13 cellular contexts compared by ENCODE assay signal in the genomic region with DNA sequence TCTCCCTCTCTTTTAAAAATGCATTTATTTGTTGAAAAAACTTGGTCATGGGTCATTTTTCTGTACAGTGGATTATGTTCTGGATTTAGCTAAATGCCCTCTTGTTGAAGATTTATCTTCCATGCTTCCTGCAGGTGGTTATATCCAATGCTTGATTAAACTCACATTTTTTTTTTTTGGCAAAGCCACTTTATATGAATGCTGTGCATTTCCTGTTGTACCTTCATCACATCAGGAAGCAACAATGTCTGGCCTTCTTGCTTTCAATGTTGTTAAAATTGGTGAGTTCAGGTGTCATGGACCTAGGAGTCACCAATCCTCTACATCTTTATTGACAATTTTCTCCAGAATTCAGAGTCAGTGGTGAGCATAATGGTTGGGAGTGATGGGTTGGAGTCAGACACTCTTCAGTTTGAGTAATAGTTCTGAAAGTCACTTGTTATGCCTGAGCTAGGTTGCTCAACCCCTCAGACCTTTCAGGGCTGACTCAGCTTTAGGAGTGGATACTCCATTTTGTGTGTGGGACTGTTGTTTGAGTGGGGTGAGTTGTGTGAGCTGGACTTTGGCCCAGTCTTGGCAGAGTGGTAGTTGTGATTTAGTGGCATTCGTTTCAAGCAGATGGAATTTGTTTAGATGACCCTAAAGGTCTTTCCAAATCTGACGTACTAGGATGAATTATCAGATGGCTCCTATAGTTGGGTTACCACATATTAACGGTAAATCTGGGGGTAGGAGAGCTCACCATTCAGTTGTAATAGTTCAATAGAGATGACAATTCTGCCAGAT.
DNase-seq lines count a peak whose midpoint lies in the region; ATAC-seq and TF ChIP-seq lines count a peak whose summit lies in the region.
"Had no signal": no experiment of that assay in that cellular context is flagged by ENCODE, and none has a peak within 500 bp of the region (broad histone marks: within the 10 kb centered on the region; RNA-seq: fewer than 3 reads in every experiment).

No MANE protein-coding gene starts in this region.

- TF ChIP-seq CTCF in transverse colon (IDR thresholded peaks at IDR 0.05) = no peak

- 35 to 48% methylated on average over 3 of the region's 3 CpGs for WGBS in transverse colon (ENCODE audit: low coverage in 1 of 2), 2 donors

- TF ChIP-seq POLR2A in transverse colon (IDR thresholded peaks at IDR 0.05) = no peak

- ATAC-seq in sciatic nerve (peak; percentile 31), HG03039 (IDR thresholded peaks at IDR 0.05; ENCODE audit: unreplicated experiment) (no peak)

- H3K4me3 ChIP-seq in MG63 = no peak overlapping the region
- H3K4me3 ChIP-seq in transverse colon = no peak overlapping the region
- H3K4me3 ChIP-seq: neural progenitor cell, testis had no signal

- H3K9me3 ChIP-seq in MG63 (no peaks in the 10 kb centered on the region), transverse colon (no peaks in the 10 kb centered on the region)
- H3K9me3 ChIP-seq: testis had no signal

- H3K27ac ChIP-seq in transverse colon = no peak overlapping the region
- H3K27ac ChIP-seq: neural progenitor cell, testis had no signal

- DNase-seq in EH (ENCODE audit: low read depth) (peak; percentile 98), MG63 (peak; percentile 94), fibroblast of peridontal ligament (ENCODE audit: extremely low read depth) (peak; percentile 99), sciatic nerve (ENCODE audit: low spot score) (peak; percentile 51), transverse colon (no peak), NCI-H1694 treated with DMSO at 0.1 percent for 48 hours (lab: John Stamatoyannopoulos, UW) (no peak)
- DNase-seq in activated CD4-positive, alpha-beta T cell treated with anti-CD3 and anti-CD28 coated beads, Interleukin-2, amount 50 U/mL, for 1 hour = no peak
- DNase-seq: DMS79; NCI-H526 treated with DMSO at 0.1 percent for 48 hours; stimulated activated CD4-positive, alpha-beta T cell treated with anti-CD3 and anti-CD28 coated beads, Interleukin-4, amount 100 ng/mL, for 4 hours; testis had no signal

- peaks cover 0 to 17% (median 12%) of the 10 kb centered on the region in 4 donors for H3K4me1 ChIP-seq in transverse colon
- H3K4me1 ChIP-seq: neural progenitor cell, testis had no signal

- in situ Hi-C loops in transverse colon (cut with MboI; ENCODE audit: low pct_ligation_motif_present in 1 of 4, low pct_unique_long_range_greater_than_20kb in 1 of 4, low sequenced_read_pairs in 3 of 4) = no loop called here

- TF ChIP-seq EP300 in transverse colon (IDR thresholded peaks at IDR 0.05; ENCODE audit: low read depth) = no peak

- no peaks in the 10 kb centered on the region for H3K27me3 ChIP-seq in MG63
- H3K27me3 ChIP-seq in transverse colon = no peaks in the 10 kb centered on the region
- H3K27me3 ChIP-seq: neural progenitor cell, testis had no signal

- intact Hi-C loops in sciatic nerve (cut with DNase I) (no loop called here), transverse colon (cut with DNase I; ENCODE audit: low total_unique reads) (no loop called here)

- H3K36me3 ChIP-seq in MG63 = no peaks in the 10 kb centered on the region
- no peaks in the 10 kb centered on the region for H3K36me3 ChIP-seq in transverse colon
- H3K36me3 ChIP-seq: neural progenitor cell had no signal

Comparison
In these comparisons a context has a peak if more than half of its experiments do, and no peak if none do; other contexts are left out.
1. DNase-seq: peak in EH (single experiment), MG63 (single experiment), fibroblast of peridontal ligament (single experiment) and sciatic nerve (single experiment); none in transverse colon (single experiment), activated CD4-positive, alpha-beta T cell treated with anti-CD3 and anti-CD28 coated beads, Interleukin-2, amount 50 U/mL, for 1 hour (single experiment) and NCI-H1694 treated with DMSO at 0.1 percent for 48 hours (single experiment).